Comparison of ENCODE assay signal across 13 cellular contexts in genomic region chr11:102757823-102758549, GRCh38. TPM values are rescaled to one million over a fixed set of nuclear protein-coding genes. Genes with fewer than 3 reads are reported as not detected.
A peak's percentile ranks its signal among the peaks of the same experiment; 100 is the strongest.
DNase-seq lines count a peak whose midpoint lies in the region; ATAC-seq, FAIRE-seq and TF ChIP-seq lines count a peak whose summit lies in the region.
"Had no signal": no experiment of that assay in that cellular context is flagged by ENCODE, and none has a peak within 500 bp of the region (broad histone marks: within the 10 kb centered on the region; RNA-seq: fewer than 3 reads in every experiment).

No MANE protein-coding gene starts in this region.

- dilution Hi-C loops in keratinocyte (cut with MboI; ENCODE audit: extremely low pct_ligation_motif_present, low sequenced_read_pairs): no loop called here

- no peak overlapping the region for H3K27ac Mint-ChIP-seq in astrocyte (ENCODE audit: unreplicated experiment)
- H3K27ac Mint-ChIP-seq: CD8-positive, alpha-beta T cell had no signal

- H3K36me3 ChIP-seq in astrocyte (ENCODE audit: insufficient read depth, low read length) (no peaks in the 10 kb centered on the region), keratinocyte (ENCODE audit: control insufficient read depth in 2 of 2, extremely low read depth in 1 of 2, insufficient read depth in 2 of 2, low read length in 2 of 2) (no peaks in the 10 kb centered on the region), OCI-LY7 (ENCODE audit: insufficient read depth, low read length) (no peaks in the 10 kb centered on the region)

- TF ChIP-seq CTCF in astrocyte (IDR thresholded peaks at IDR 0.05; ENCODE audit: insufficient read depth, low read depth, low read length) (no peak), keratinocyte (optimal IDR thresholded peaks at IDR 0.05 in 1 of 3, IDR thresholded peaks at IDR 0.05 in 1 of 3, conservative IDR thresholded peaks at IDR 0.05 in 1 of 3; ENCODE audit: extremely low read depth in 1 of 3, insufficient read depth in 2 of 3, low read length in 3 of 3) (no peak), OCI-LY7 (conservative IDR thresholded peaks at IDR 0.05; ENCODE audit: low read length) (no peak)

- H3K27ac ChIP-seq in astrocyte (ENCODE audit: low read depth, low read length) (no peak overlapping the region), keratinocyte (ENCODE audit: control insufficient read depth, insufficient read depth, low read length) (no peak overlapping the region), OCI-LY7 (ENCODE audit: low read depth, low read length, poor library complexity, severe bottlenecking) (no peak overlapping the region)

- H3K4me1 ChIP-seq in astrocyte (ENCODE audit: insufficient read depth, low read length) (peaks cover 21% of the 10 kb centered on the region), keratinocyte (ENCODE audit: control insufficient read depth, extremely low read depth, insufficient read depth, low read length) (peaks cover 42% of the 10 kb centered on the region), OCI-LY7 (ENCODE audit: insufficient read depth, low read length, poor library complexity, severe bottlenecking) (no peaks in the 10 kb centered on the region)

- no peaks in the 10 kb centered on the region for H3K9me2 ChIP-seq in OCI-LY7 (ENCODE audit: insufficient read depth, low read length)

- peak; percentile 51 to 64 for DNase-seq in AML-193 (lab: John Stamatoyannopoulos, UW)
- peak; percentile 82 for DNase-seq in Kasumi-1 (lab: John Stamatoyannopoulos, UW)
- peak; percentile 66 for DNase-seq in astrocyte (ENCODE audit: low read depth)
- DNase-seq in keratinocyte (ENCODE audit: low read depth, low spot score): no peak
- no peak for DNase-seq in activated effector memory CD4-positive, alpha-beta T cell treated with anti-CD3 and anti-CD28 coated beads, Interleukin-2, amount 50 U/mL, for 16 hours
- no peak for DNase-seq in OCI-LY7 (ENCODE audit: low spot score)
- no peak for DNase-seq in GM19238 (ENCODE audit: insufficient read length, low spot score)
- DNase-seq: activated CD4-positive, alpha-beta T cell treated with anti-CD3 and anti-CD28 coated beads for 1 hour; CD8-positive, alpha-beta T cell; effector CD4-positive, alpha-beta T cell; stimulated activated naive CD4-positive, alpha-beta T cell treated with Interleukin-2 at 50 U/mL for 16 hours had no signal

- ATAC-seq in GM18502 (IDR thresholded peaks at IDR 0.05; ENCODE audit: poor library complexity, unreplicated experiment): no peak
- ATAC-seq: CD8-positive, alpha-beta T cell had no signal

- peaks cover 2% of the 10 kb centered on the region for H3K27me3 Mint-ChIP-seq in astrocyte (ENCODE audit: low read depth, unreplicated experiment)

- FAIRE-seq in astrocyte (lab: Jason Lieb, UNC): peak; percentile 92
- FAIRE-seq in keratinocyte (lab: Jason Lieb, UNC): peak; percentile 94

- H3K9me1 ChIP-seq in keratinocyte (ENCODE audit: control insufficient read depth, extremely low read depth, insufficient read depth, low read length): no peaks in the 10 kb centered on the region

- H4K20me1 ChIP-seq in astrocyte (ENCODE audit: insufficient read depth, low read length) (no peaks in the 10 kb centered on the region), keratinocyte (ENCODE audit: control insufficient read depth, extremely low read depth, insufficient read depth, low read length) (no peaks in the 10 kb centered on the region), OCI-LY7 (ENCODE audit: insufficient read depth, low read length) (no peaks in the 10 kb centered on the region)

- H3K4me3 ChIP-seq in astrocyte (ENCODE audit: insufficient read depth, low read depth, low read length) (no peak overlapping the region), keratinocyte (ENCODE audit: control insufficient read depth in 2 of 3, extremely low read depth in 1 of 3, insufficient read depth in 2 of 3, low read depth in 1 of 3, low read length in 3 of 3) (no peak overlapping the region), OCI-LY7 (ENCODE audit: low read depth, low read length, poor library complexity, severe bottlenecking) (no peak overlapping the region)

- no peaks in the 10 kb centered on the region for H3K9me3 Mint-ChIP-seq in astrocyte (ENCODE audit: unreplicated experiment)
- H3K9me3 Mint-ChIP-seq: CD8-positive, alpha-beta T cell; neural crest cell had no signal

- no TSS peak for BruUV-seq in OCI-LY7 (replicated peaks; lab: Mats Ljungman, UMichigan)

- H3K27me3 ChIP-seq in astrocyte (ENCODE audit: insufficient read depth, low read length) (no peaks in the 10 kb centered on the region), keratinocyte (ENCODE audit: control insufficient read depth, extremely low read depth, insufficient read depth, low read length) (no peaks in the 10 kb centered on the region)

- H3K4me1 Mint-ChIP-seq in astrocyte (ENCODE audit: low read depth, unreplicated experiment): peaks cover 26% of the 10 kb centered on the region

- no peaks in the 10 kb centered on the region for H3K9me3 ChIP-seq in astrocyte (ENCODE audit: insufficient read depth, low read depth, low read length)
- no peaks in the 10 kb centered on the region for H3K9me3 ChIP-seq in keratinocyte (ENCODE audit: control insufficient read depth, low read depth, low read length)
- no peaks in the 10 kb centered on the region for H3K9me3 ChIP-seq in OCI-LY7 (ENCODE audit: low read length)

- CTCF ChIA-PET in OCI-LY7 (lab: Charles Lee; ENCODE audit: unreplicated experiment): no interaction called here

- H3K9ac ChIP-seq in astrocyte (ENCODE audit: low read length): no peak overlapping the region
- H3K9ac ChIP-seq in keratinocyte (ENCODE audit: control insufficient read depth, extremely low read depth, insufficient read depth, low read length): no peak overlapping the region

- H3K4me2 ChIP-seq in astrocyte (ENCODE audit: low read length) (no peak overlapping the region), keratinocyte (ENCODE audit: control insufficient read depth, extremely low read depth, insufficient read depth, low read depth, low read length) (peak overlapping the region; percentile 7), OCI-LY7 (ENCODE audit: low read length) (no peak overlapping the region)

- POLR2A ChIA-PET in OCI-LY7 (lab: Charles Lee): no interaction called here

- H2AFZ ChIP-seq in astrocyte (ENCODE audit: low read depth, low read length): no peak overlapping the region
- H2AFZ ChIP-seq in keratinocyte (ENCODE audit: control insufficient read depth, low read length): no peak overlapping the region
- H2AFZ ChIP-seq in OCI-LY7 (ENCODE audit: low read length): no peak overlapping the region

- H3K36me3 Mint-ChIP-seq in astrocyte (ENCODE audit: low read depth, unreplicated experiment): no peaks in the 10 kb centered on the region
- H3K36me3 Mint-ChIP-seq: CD8-positive, alpha-beta T cell had no signal

- H3K79me2 ChIP-seq in astrocyte (ENCODE audit: insufficient read depth, low read length) (no peaks in the 10 kb centered on the region), keratinocyte (ENCODE audit: control insufficient read depth, insufficient read depth, low read length) (no peaks in the 10 kb centered on the region), OCI-LY7 (ENCODE audit: insufficient read depth, low read depth, low read length) (no peaks in the 10 kb centered on the region)

- H3K4me3 Mint-ChIP-seq in astrocyte (ENCODE audit: unreplicated experiment): no peak overlapping the region
- H3K4me3 Mint-ChIP-seq: CD8-positive, alpha-beta T cell; neural crest cell had no signal

- intact Hi-C loops in OCI-LY7 (cut with micrococcal nuclease; ENCODE audit: unreplicated experiment): no loop called here

RNA-seq across cellular contexts. Expression of gene MMP10, which starts 22.4 kb away (rescaled TPM):
- 1.1 and 1.2 TPM in 2 replicates for total RNA-seq in astrocyte
- polyA plus RNA-seq in keratinocyte: 19.1 to 45.7 TPM (median 44.4 TPM) in 3 replicates
- 1.5 TPM for polyA plus RNA-seq in keratinocyte (2011; ENCODE audit: low read depth)
- polyA plus RNA-seq in keratinocyte (2011; cell fraction: cytosol; rRNA removed): 8.7 and 15.4 TPM in 2 replicates
- polyA plus RNA-seq in keratinocyte (2011; cell fraction: nucleus; rRNA removed): 69.5 and 76.6 TPM in 2 replicates
- polyA plus RNA-seq in keratinocyte (2012; ENCODE audit: low replicate concordance): 1.5 and 25.6 TPM in 2 replicates
- 5.1 to 16.0 TPM (median 6.3 TPM) in 3 replicates for polyA minus RNA-seq in keratinocyte
- 10.0 TPM for polyA minus RNA-seq in keratinocyte (2011; cell fraction: cytosol; rRNA and poly(A)+ RNA removed)
- polyA minus RNA-seq in keratinocyte (2011; cell fraction: nucleus; rRNA and poly(A)+ RNA removed): 17.3 and 51.0 TPM in 2 replicates
- not detected in 2 replicates for total RNA-seq in OCI-LY7 (2014; rRNA removed; shearing (Covaris generic))
- total RNA-seq in OCI-LY7 (2022): not detected in 2 replicates
- total RNA-seq: CD8-positive, alpha-beta T cell; neural crest cell had no signal

RNA-seq across cellular contexts. Expression of gene MMP8, which starts 33.2 kb away (rescaled TPM):
- total RNA-seq in astrocyte (not detected in 2 replicates), OCI-LY7 (2022) (not detected in 2 replicates)
- 0.09 to 0.33 TPM in 2 of 3 replicates, not detected in the other for polyA plus RNA-seq in keratinocyte
- not detected for polyA plus RNA-seq in keratinocyte (2011; ENCODE audit: low read depth)
- not detected in 2 replicates for polyA plus RNA-seq in keratinocyte (2011; cell fraction: cytosol; rRNA removed)
- polyA plus RNA-seq in keratinocyte (2011; cell fraction: nucleus; rRNA removed): 0.04 and 0.15 TPM in 2 replicates
- polyA plus RNA-seq in keratinocyte (2012; ENCODE audit: low replicate concordance): 0.13 TPM in 1 of 2 replicates, not detected in the other
- polyA minus RNA-seq in keratinocyte: 0.72 TPM in 1 of 3 replicates, not detected in the others
- not detected for polyA minus RNA-seq in keratinocyte (2011; cell fraction: cytosol; rRNA and poly(A)+ RNA removed)
- not detected in 2 replicates for polyA minus RNA-seq in keratinocyte (2011; cell fraction: nucleus; rRNA and poly(A)+ RNA removed)
- total RNA-seq in OCI-LY7 (2014; rRNA removed; shearing (Covaris generic)): not detected in 2 replicates
- total RNA-seq: CD8-positive, alpha-beta T cell; neural crest cell had no signal

RNA-seq across cellular contexts. Expression of gene MMP1, which starts 40.0 kb away (rescaled TPM):
- total RNA-seq in astrocyte: 0.38 and 0.64 TPM in 2 replicates
- polyA plus RNA-seq in keratinocyte: 81.5 to 158 TPM (median 107 TPM) in 3 replicates
- 8.7 TPM for polyA plus RNA-seq in keratinocyte (2011; ENCODE audit: low read depth)
- 24.4 and 29.6 TPM in 2 replicates for polyA plus RNA-seq in keratinocyte (2011; cell fraction: cytosol; rRNA removed)
- 121 and 131 TPM in 2 replicates for polyA plus RNA-seq in keratinocyte (2011; cell fraction: nucleus; rRNA removed)
- 14.7 and 75.0 TPM in 2 replicates for polyA plus RNA-seq in keratinocyte (2012; ENCODE audit: low replicate concordance)
- polyA minus RNA-seq in keratinocyte: 29.2 to 105 TPM (median 63.0 TPM) in 3 replicates
- polyA minus RNA-seq in keratinocyte (2011; cell fraction: cytosol; rRNA and poly(A)+ RNA removed): 20.9 TPM
- 46.0 and 86.9 TPM in 2 replicates for polyA minus RNA-seq in keratinocyte (2011; cell fraction: nucleus; rRNA and poly(A)+ RNA removed)
- total RNA-seq in OCI-LY7 (2014; rRNA removed; shearing (Covaris generic)): not detected in 2 replicates
- total RNA-seq in OCI-LY7 (2022): not detected in 2 replicates
- total RNA-seq: CD8-positive, alpha-beta T cell; neural crest cell had no signal

RNA-seq across cellular contexts. Expression of gene MMP27, which starts 52.4 kb away (rescaled TPM):
- not detected in 2 replicates for total RNA-seq in astrocyte
- not detected in 3 replicates for polyA plus RNA-seq in keratinocyte
- not detected for polyA plus RNA-seq in keratinocyte (2011; ENCODE audit: low read depth)
- not detected in 2 replicates for polyA plus RNA-seq in keratinocyte (2011; cell fraction: cytosol; rRNA removed)
- not detected in 2 replicates for polyA plus RNA-seq in keratinocyte (2011; cell fraction: nucleus; rRNA removed)
- polyA plus RNA-seq in keratinocyte (2012; ENCODE audit: low replicate concordance): not detected in 2 replicates
- polyA minus RNA-seq in keratinocyte: not detected in 3 replicates
- not detected for polyA minus RNA-seq in keratinocyte (2011; cell fraction: cytosol; rRNA and poly(A)+ RNA removed)
- polyA minus RNA-seq in keratinocyte (2011; cell fraction: nucleus; rRNA and poly(A)+ RNA removed): not detected in 2 replicates
- not detected in 2 replicates for total RNA-seq in OCI-LY7 (2014; rRNA removed; shearing (Covaris generic))
- not detected in 2 replicates for total RNA-seq in OCI-LY7 (2022)
- total RNA-seq: CD8-positive, alpha-beta T cell; neural crest cell had no signal

Comparison
In these comparisons a context has a peak if more than half of its experiments do, and no peak if none do; other contexts are left out.
1. DNase-seq: peak in AML-193 (2 of 2), Kasumi-1 (2 of 2) and astrocyte (single experiment); none in keratinocyte (single experiment), activated effector memory CD4-positive, alpha-beta T cell treated with anti-CD3 and anti-CD28 coated beads, Interleukin-2, amount 50 U/mL, for 16 hours (single experiment), OCI-LY7 (single experiment) and GM19238 (single experiment).